ENCODE assay signal across 1 cellular context in the genomic region with DNA sequence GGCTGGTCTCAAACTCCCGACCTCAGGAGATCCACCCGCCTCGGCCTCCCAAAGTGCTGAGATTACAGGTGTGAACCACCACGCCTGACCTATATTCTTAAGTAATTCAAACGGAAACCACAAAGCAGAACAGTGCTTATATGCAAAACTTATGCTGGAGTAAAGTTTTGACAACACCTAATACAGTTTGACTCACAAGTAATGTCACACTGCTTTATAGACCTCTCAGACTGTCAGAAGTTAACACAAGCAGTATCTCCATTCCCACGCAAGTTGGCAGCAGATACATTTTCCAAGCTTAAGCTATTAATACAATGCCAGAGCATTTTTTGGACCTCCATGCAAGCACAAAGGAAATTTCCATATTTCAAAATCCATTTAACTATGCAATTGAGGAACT.
TF ChIP-seq lines count a peak whose summit lies in the region.

No MANE protein-coding gene starts in this region.

TF ChIP-seq in GM12878, 131 proteins besides CTCF, POLR2A, EP300 and RAD21 (continued from another document):
- TF ChIP-seq, protein P1, sequence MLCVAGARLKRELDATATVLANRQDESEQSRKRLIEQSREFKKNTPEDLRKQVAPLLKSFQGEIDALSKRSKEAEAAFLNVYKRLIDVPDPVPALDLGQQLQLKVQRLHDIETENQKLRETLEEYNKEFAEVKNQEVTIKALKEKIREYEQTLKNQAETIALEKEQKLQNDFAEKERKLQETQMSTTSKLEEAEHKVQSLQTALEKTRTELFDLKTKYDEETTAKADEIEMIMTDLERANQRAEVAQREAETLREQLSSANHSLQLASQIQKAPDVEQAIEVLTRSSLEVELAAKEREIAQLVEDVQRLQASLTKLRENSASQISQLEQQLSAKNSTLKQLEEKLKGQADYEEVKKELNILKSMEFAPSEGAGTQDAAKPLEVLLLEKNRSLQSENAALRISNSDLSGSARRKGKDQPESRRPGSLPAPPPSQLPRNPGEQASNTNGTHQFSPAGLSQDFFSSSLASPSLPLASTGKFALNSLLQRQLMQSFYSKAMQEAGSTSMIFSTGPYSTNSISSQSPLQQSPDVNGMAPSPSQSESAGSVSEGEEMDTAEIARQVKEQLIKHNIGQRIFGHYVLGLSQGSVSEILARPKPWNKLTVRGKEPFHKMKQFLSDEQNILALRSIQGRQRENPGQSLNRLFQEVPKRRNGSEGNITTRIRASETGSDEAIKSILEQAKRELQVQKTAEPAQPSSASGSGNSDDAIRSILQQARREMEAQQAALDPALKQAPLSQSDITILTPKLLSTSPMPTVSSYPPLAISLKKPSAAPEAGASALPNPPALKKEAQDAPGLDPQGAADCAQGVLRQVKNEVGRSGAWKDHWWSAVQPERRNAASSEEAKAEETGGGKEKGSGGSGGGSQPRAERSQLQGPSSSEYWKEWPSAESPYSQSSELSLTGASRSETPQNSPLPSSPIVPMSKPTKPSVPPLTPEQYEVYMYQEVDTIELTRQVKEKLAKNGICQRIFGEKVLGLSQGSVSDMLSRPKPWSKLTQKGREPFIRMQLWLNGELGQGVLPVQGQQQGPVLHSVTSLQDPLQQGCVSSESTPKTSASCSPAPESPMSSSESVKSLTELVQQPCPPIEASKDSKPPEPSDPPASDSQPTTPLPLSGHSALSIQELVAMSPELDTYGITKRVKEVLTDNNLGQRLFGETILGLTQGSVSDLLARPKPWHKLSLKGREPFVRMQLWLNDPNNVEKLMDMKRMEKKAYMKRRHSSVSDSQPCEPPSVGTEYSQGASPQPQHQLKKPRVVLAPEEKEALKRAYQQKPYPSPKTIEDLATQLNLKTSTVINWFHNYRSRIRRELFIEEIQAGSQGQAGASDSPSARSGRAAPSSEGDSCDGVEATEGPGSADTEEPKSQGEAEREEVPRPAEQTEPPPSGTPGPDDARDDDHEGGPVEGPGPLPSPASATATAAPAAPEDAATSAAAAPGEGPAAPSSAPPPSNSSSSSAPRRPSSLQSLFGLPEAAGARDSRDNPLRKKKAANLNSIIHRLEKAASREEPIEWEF (IDR thresholded peaks at IDR 0.05; ENCODE audit: insufficient replicate concordance, low read depth, low read length) = no peak
- TF ChIP-seq SREBF2 (IDR thresholded peaks at IDR 0.05; ENCODE audit: low read length) = no peak
- TF ChIP-seq EGR1 (IDR thresholded peaks at IDR 0.05; ENCODE audit: borderline replicate concordance in 1 of 2, low read depth in 2 of 2, low read length in 2 of 2) = no peak
- peak; percentile 77; the same call in 1 of the 2 replicates for TF ChIP-seq ZNF217 (IDR thresholded peaks at IDR 0.05)
- peak; percentile 36; the same call in 1 of the 2 replicates for TF ChIP-seq SPI1 (IDR thresholded peaks at IDR 0.05; ENCODE audit: borderline replicate concordance, insufficient read depth, low read depth, low read length)
- peak; percentile 78 for TF ChIP-seq RUNX3 (IDR thresholded peaks at IDR 0.05; ENCODE audit: low read length)
- no peak for TF ChIP-seq ASH2L (IDR thresholded peaks at IDR 0.05; ENCODE audit: borderline replicate concordance, low read depth)
- TF ChIP-seq IRF4 (IDR thresholded peaks at IDR 0.05; ENCODE audit: low read depth, low read length) = 0 out of 2 replicates have a peak, but pooled peaks have one; percentile 23
- TF ChIP-seq POU2F2 (IDR thresholded peaks at IDR 0.05; ENCODE audit: borderline replicate concordance, low read depth, low read length) = peak; percentile 71; the same call in 1 of the 3 replicates
- peak; percentile 26; the same call in 1 of the 2 replicates for TF ChIP-seq JUNB (IDR thresholded peaks at IDR 0.05)
